ENCODE assay signal across 17 cellular contexts in the genomic region with DNA sequence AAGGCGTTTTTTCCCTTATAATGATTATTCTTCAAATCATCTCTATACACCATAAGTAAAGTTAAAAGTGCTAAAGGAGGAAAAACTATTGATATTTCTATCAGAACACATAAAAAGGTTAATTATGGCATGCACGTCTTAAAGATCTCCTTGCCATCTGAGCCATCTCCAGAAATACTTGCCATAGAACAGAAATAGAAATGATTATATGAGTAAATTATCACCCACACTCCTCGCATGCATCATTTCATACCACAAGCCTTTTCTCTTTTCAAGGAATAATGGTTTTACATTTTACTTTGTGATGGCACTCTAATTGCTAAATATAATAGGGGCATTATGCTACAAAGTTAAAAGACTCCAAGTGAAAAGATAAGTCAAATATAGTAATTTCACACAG. TPM values are rescaled to one million over a fixed set of nuclear protein-coding genes. Genes with fewer than 3 reads are reported as not detected.
DNase-seq lines count a peak whose midpoint lies in the region; ATAC-seq and TF ChIP-seq lines count a peak whose summit lies in the region.
"Had no signal": no experiment of that assay in that cellular context is flagged by ENCODE, and none has a peak within 500 bp of the region (broad histone marks: within the 10 kb centered on the region; RNA-seq: fewer than 3 reads in every experiment).

No MANE protein-coding gene starts in this region.

- H3K9me2 ChIP-seq in PC-9 (ENCODE audit: insufficient read depth) = no peaks in the 10 kb centered on the region

- no peak overlapping the region for H2AFZ ChIP-seq in PC-9
- H2AFZ ChIP-seq: GM23248 had no signal

- CTCF ChIA-PET in PC-9 (lab: Charles Lee) = no interaction called here

- H3K79me2 ChIP-seq in PC-9 (ENCODE audit: low read depth) = no peaks in the 10 kb centered on the region

- peaks cover 44% of the 10 kb centered on the region for H3F3A ChIP-seq in PC-9 (ENCODE audit: insufficient read depth, low read depth)

- H3K36me3 ChIP-seq in PC-9 (ENCODE audit: low read depth) = no peaks in the 10 kb centered on the region
- H3K36me3 ChIP-seq: BE2C had no signal

- H3K27me3 ChIP-seq in PC-9 (ENCODE audit: insufficient read depth, low read depth) = no peaks in the 10 kb centered on the region
- H3K27me3 ChIP-seq: BE2C had no signal

- H3K9me3 ChIP-seq in PC-9 (ENCODE audit: insufficient read depth, low read depth) = peaks cover 9% of the 10 kb centered on the region
- H3K9me3 ChIP-seq: BE2C had no signal

- ATAC-seq in GM19023 (IDR thresholded peaks at IDR 0.05; ENCODE audit: unreplicated experiment) = no peak

- H3K36me3 Mint-ChIP-seq in type B pancreatic cell (no peaks in the 10 kb centered on the region), osteocyte (ENCODE audit: unreplicated experiment) (no peaks in the 10 kb centered on the region)

- H3K27ac Mint-ChIP-seq in type B pancreatic cell (no peak overlapping the region), osteocyte (ENCODE audit: unreplicated experiment) (no peak overlapping the region)
- H3K27ac Mint-ChIP-seq: CD4-positive, CD25-positive, alpha-beta regulatory T cell had no signal

- H3K4me3 Mint-ChIP-seq in type B pancreatic cell (no peak overlapping the region), osteocyte (ENCODE audit: unreplicated experiment) (no peak overlapping the region)
- H3K4me3 Mint-ChIP-seq: CD8-positive, alpha-beta memory T cell had no signal

- H3K4me1 ChIP-seq in PC-9 (replicated peaks; ENCODE audit: insufficient read depth) = peaks cover 51% of the 10 kb centered on the region
- H3K4me1 ChIP-seq: BE2C had no signal

- peaks cover 4% of the 10 kb centered on the region for H3K4me1 Mint-ChIP-seq in type B pancreatic cell (ENCODE audit: unreplicated experiment)
- H3K4me1 Mint-ChIP-seq in osteocyte (ENCODE audit: unreplicated experiment) = no peaks in the 10 kb centered on the region
- H3K4me1 Mint-ChIP-seq: CD4-positive, CD25-positive, alpha-beta regulatory T cell; CD8-positive, alpha-beta memory T cell had no signal

- peak overlapping the region; percentile 90 for H3K27ac ChIP-seq in PC-9
- H3K27ac ChIP-seq: GM23248 had no signal

- H3K27me3 Mint-ChIP-seq in type B pancreatic cell = no peaks in the 10 kb centered on the region
- H3K27me3 Mint-ChIP-seq in osteocyte (ENCODE audit: unreplicated experiment) = no peaks in the 10 kb centered on the region
- H3K27me3 Mint-ChIP-seq: CD4-positive, CD25-positive, alpha-beta regulatory T cell; CD8-positive, alpha-beta memory T cell had no signal

- peak overlapping the region; percentile 50 for H3K4me2 ChIP-seq in PC-9

- no peak overlapping the region for H3K4me3 ChIP-seq in PC-9
- H3K4me3 ChIP-seq: GM23248 had no signal

- BruUV-seq in PC-9 (replicated peaks; lab: Mats Ljungman, UMichigan) = no TSS peak

- POLR2A ChIA-PET in PC-9 (lab: Charles Lee; ENCODE audit: unreplicated experiment) = interaction anchor here (0.7 kb wide), 1 partner anchor 57 kb away, joined by 10 read pairs; no protein-coding TSS in a partner anchor

- TF ChIP-seq CTCF in PC-9 (conservative IDR thresholded peaks at IDR 0.05) (no peak), type B pancreatic cell (conservative IDR thresholded peaks at IDR 0.05) (no peak), osteocyte (IDR thresholded peaks at IDR 0.05) (no peak)

- no peaks in the 10 kb centered on the region for H4K20me1 ChIP-seq in PC-9 (ENCODE audit: insufficient read depth)

- DNase-seq in NCI-H2227 (lab: John Stamatoyannopoulos, UW; ENCODE audit: unreplicated experiment) (peak; percentile 11), PC-9 (no peak), putamen (ENCODE audit: low spot score) (peak; percentile 61), type B pancreatic cell (ENCODE audit: extremely low spot score, unreplicated experiment) (no peak), osteocyte (ENCODE audit: extremely low spot score, unreplicated experiment) (no peak)
- DNase-seq: ACHN; BE2C; C1 segment of cervical spinal cord; CD4-positive, CD25-positive, alpha-beta regulatory T cell; CD8-positive, alpha-beta memory T cell; COR-L47; DMS 273 treated with DMSO at 0.1 percent for 48 hours; DMS53; DND-41; EL; GM23248 had no signal

- intact Hi-C loops in PC-9 (cut with micrococcal nuclease; ENCODE audit: unreplicated experiment) = no loop called here

- H3K9me3 Mint-ChIP-seq in type B pancreatic cell = no peaks in the 10 kb centered on the region
- H3K9me3 Mint-ChIP-seq in osteocyte (ENCODE audit: unreplicated experiment) = no peaks in the 10 kb centered on the region
- H3K9me3 Mint-ChIP-seq: CD8-positive, alpha-beta memory T cell had no signal

RNA-seq across cellular contexts. Expression of gene GLCCI1, which starts 55.7 kb away (rescaled TPM):
- total RNA-seq in PC-9 (2021) = 34.3 and 42.1 TPM in 2 replicates
- 11.9 and 25.0 TPM in 2 replicates for total RNA-seq in type B pancreatic cell (ENCODE audit: low replicate concordance)
- total RNA-seq in osteocyte = 12.3 and 16.8 TPM in 2 replicates

Comparison
In these comparisons a context has a peak if more than half of its experiments do, and no peak if none do; other contexts are left out.
1. DNase-seq: peak in NCI-H2227 (single experiment) and putamen (single experiment); none in PC-9 (0 of 2), type B pancreatic cell (single experiment) and osteocyte (single experiment).